9 cellular contexts compared by ENCODE assay signal in genomic region chr11:60923800-60924109, GRCh38. TPM values are rescaled to one million over a fixed set of nuclear protein-coding genes. Genes with fewer than 3 reads are reported as not detected.
DNase-seq lines count a peak whose midpoint lies in the region; ATAC-seq and TF ChIP-seq lines count a peak whose summit lies in the region.
"Had no signal": no experiment of that assay in that cellular context is flagged by ENCODE, and none has a peak within 500 bp of the region (broad histone marks: within the 10 kb centered on the region; RNA-seq: fewer than 3 reads in every experiment).

No MANE protein-coding gene starts in this region.

- peak overlapping the region; percentile 43 to 84 (median 62) for H3K4me3 Mint-ChIP-seq in IgD-negative memory B cell
- H3K4me3 Mint-ChIP-seq in natural killer cell treated with Interleukin-12 subunit alpha and Interleukin-12 subunit beta and Interleukin-15 and Interleukin-18, amount 100 ng/mL, for 72 hours = peak overlapping the region; percentile 22

- peaks cover 21 to 31% (median 24%) of the 10 kb centered on the region in 3 donors for H3K4me1 Mint-ChIP-seq in IgD-negative memory B cell
- H3K4me1 Mint-ChIP-seq in natural killer cell treated with Interleukin-12 subunit alpha and Interleukin-12 subunit beta and Interleukin-15 and Interleukin-18, amount 100 ng/mL, for 72 hours (ENCODE audit: low read depth in 2 of 2) = peaks cover 14 to 19% of the 10 kb centered on the region in 2 donors

- H3K27me3 Mint-ChIP-seq in IgD-negative memory B cell = peaks cover 14% of the 10 kb centered on the region
- peaks cover 5 to 14% of the 10 kb centered on the region in 2 donors for H3K27me3 Mint-ChIP-seq in natural killer cell treated with Interleukin-12 subunit alpha and Interleukin-12 subunit beta and Interleukin-15 and Interleukin-18, amount 100 ng/mL, for 72 hours

- no peak overlapping the region for H3K27ac Mint-ChIP-seq in IgD-negative memory B cell
- no peak overlapping the region for H3K27ac Mint-ChIP-seq in natural killer cell treated with Interleukin-12 subunit alpha and Interleukin-12 subunit beta and Interleukin-15 and Interleukin-18, amount 100 ng/mL, for 72 hours

- H3K27ac ChIP-seq in C4-2B (peak overlapping the region; percentile 75), ectodermal cell (ENCODE audit: insufficient read depth, low read depth, low read length, poor library complexity, severe bottlenecking) (no peak overlapping the region)

- peak overlapping the region; percentile 89 for H3K4me3 ChIP-seq in ectodermal cell (ENCODE audit: insufficient read depth, low read depth, low read length)

- WGBS in ectodermal cell, 2 experiments = 67 to 69% methylated on average over 6 of the region's 6 CpGs

- no peak for DNase-seq in natural killer cell treated with Interleukin-12 subunit alpha and Interleukin-12 subunit beta and Interleukin-15 and Interleukin-18, amount 100 ng/mL, for 72 hours (ENCODE audit: low spot score)
- no peak for DNase-seq in DMS53 (lab: John Stamatoyannopoulos, UW)
- DNase-seq: effector CD4-positive, alpha-beta T cell had no signal

- no peaks in the 10 kb centered on the region for H3K9me3 Mint-ChIP-seq in IgD-negative memory B cell
- no peaks in the 10 kb centered on the region for H3K9me3 Mint-ChIP-seq in natural killer cell treated with Interleukin-12 subunit alpha and Interleukin-12 subunit beta and Interleukin-15 and Interleukin-18, amount 100 ng/mL, for 72 hours

- TF ChIP-seq CTCF in C4-2B (conservative IDR thresholded peaks at IDR 0.05) = no peak

- no peaks in the 10 kb centered on the region for H3K9me3 ChIP-seq in ectodermal cell (ENCODE audit: control insufficient read depth, low read length)

- H3K27me3 ChIP-seq in ectodermal cell (ENCODE audit: control insufficient read depth, insufficient read depth, low read length, poor library complexity, severe bottlenecking) = peaks cover 3% of the 10 kb centered on the region

- H3K4me1 ChIP-seq in ectodermal cell (ENCODE audit: control insufficient read depth, insufficient read depth, low read length) = peaks cover 16% of the 10 kb centered on the region

- H3K36me3 Mint-ChIP-seq in IgD-negative memory B cell = peaks cover 15% of the 10 kb centered on the region
- H3K36me3 Mint-ChIP-seq in natural killer cell treated with Interleukin-12 subunit alpha and Interleukin-12 subunit beta and Interleukin-15 and Interleukin-18, amount 100 ng/mL, for 72 hours = peaks cover 7% of the 10 kb centered on the region

- H3K36me3 ChIP-seq in ectodermal cell (ENCODE audit: control insufficient read depth, insufficient read depth, low read length) = peaks cover 24% of the 10 kb centered on the region

- no peak for ATAC-seq in natural killer cell treated with Interleukin-12 subunit alpha and Interleukin-12 subunit beta and Interleukin-15 and Interleukin-18, amount 100 ng/mL, for 72 hours
- ATAC-seq in HG03565 (IDR thresholded peaks at IDR 0.05; ENCODE audit: unreplicated experiment) = no peak
- no peak for ATAC-seq in HG02981 (IDR thresholded peaks at IDR 0.05; ENCODE audit: unreplicated experiment)
- ATAC-seq in HG03159 (IDR thresholded peaks at IDR 0.05; ENCODE audit: unreplicated experiment) = no peak

RNA-seq across cellular contexts. Expression of gene TMEM132A, which starts 0.5 kb away (rescaled TPM):
- 0.26 TPM for polyA plus RNA-seq in IgD-negative memory B cell
- 149 TPM for polyA plus RNA-seq in ectodermal cell (2013, experiment 1 of 4)
- polyA plus RNA-seq in ectodermal cell (2013, experiment 2 of 4) = 137 TPM
- 134 TPM for polyA plus RNA-seq in ectodermal cell (2013, experiment 3 of 4)
- 145 TPM for polyA plus RNA-seq in ectodermal cell (2013, experiment 4 of 4)
- total RNA-seq in natural killer cell treated with Interleukin-12 subunit alpha and Interleukin-12 subunit beta and Interleukin-15 and Interleukin-18, amount 100 ng/mL, for 72 hours = under 1 TPM in 1 of 2 donors, not detected in 1; 0.10 TPM

RNA-seq across cellular contexts. Expression of gene TMEM109, which starts 9.8 kb away (rescaled TPM):
- polyA plus RNA-seq in IgD-negative memory B cell = 259 TPM
- polyA plus RNA-seq in ectodermal cell (2013, experiment 1 of 4) = 56.4 TPM
- polyA plus RNA-seq in ectodermal cell (2013, experiment 2 of 4) = 58.5 TPM
- polyA plus RNA-seq in ectodermal cell (2013, experiment 3 of 4) = 54.2 TPM
- polyA plus RNA-seq in ectodermal cell (2013, experiment 4 of 4) = 51.7 TPM
- 100 to 1,000 TPM in 1 of 2 donors, 10 to 100 TPM in 1; 81.8 to 105 TPM for total RNA-seq in natural killer cell treated with Interleukin-12 subunit alpha and Interleukin-12 subunit beta and Interleukin-15 and Interleukin-18, amount 100 ng/mL, for 72 hours

RNA-seq across cellular contexts. Expression of gene PRPF19, which starts 17.4 kb away (rescaled TPM):
- 18.5 TPM for polyA plus RNA-seq in IgD-negative memory B cell
- 157 TPM for polyA plus RNA-seq in ectodermal cell (2013, experiment 1 of 4)
- polyA plus RNA-seq in ectodermal cell (2013, experiment 2 of 4) = 146 TPM
- 98.1 TPM for polyA plus RNA-seq in ectodermal cell (2013, experiment 3 of 4)
- polyA plus RNA-seq in ectodermal cell (2013, experiment 4 of 4) = 104 TPM
- 100 to 1,000 TPM; 110 to 182 TPM for total RNA-seq in natural killer cell treated with Interleukin-12 subunit alpha and Interleukin-12 subunit beta and Interleukin-15 and Interleukin-18, amount 100 ng/mL, for 72 hours

RNA-seq across cellular contexts. Expression of gene SLC15A3, which starts 28.2 kb away (rescaled TPM):
- 15.2 TPM for polyA plus RNA-seq in IgD-negative memory B cell
- polyA plus RNA-seq in ectodermal cell (2013, experiment 1 of 4) = 25.3 TPM
- 14.2 TPM for polyA plus RNA-seq in ectodermal cell (2013, experiment 2 of 4)
- 24.9 TPM for polyA plus RNA-seq in ectodermal cell (2013, experiment 3 of 4)
- 27.6 TPM for polyA plus RNA-seq in ectodermal cell (2013, experiment 4 of 4)
- total RNA-seq in natural killer cell treated with Interleukin-12 subunit alpha and Interleukin-12 subunit beta and Interleukin-15 and Interleukin-18, amount 100 ng/mL, for 72 hours = 1 to 10 TPM; 1.2 to 5.0 TPM

RNA-seq across cellular contexts. Expression of gene CD6, which starts 47.7 kb away (rescaled TPM):
- polyA plus RNA-seq in IgD-negative memory B cell = 8.6 TPM
- polyA plus RNA-seq in ectodermal cell (2013, experiment 1 of 4) = not detected
- polyA plus RNA-seq in ectodermal cell (2013, experiment 2 of 4) = not detected
- 0.21 TPM for polyA plus RNA-seq in ectodermal cell (2013, experiment 3 of 4)
- polyA plus RNA-seq in ectodermal cell (2013, experiment 4 of 4) = not detected
- 10 to 100 TPM in 1 of 2 donors, 1 to 10 TPM in 1; 5.9 to 44.0 TPM for total RNA-seq in natural killer cell treated with Interleukin-12 subunit alpha and Interleukin-12 subunit beta and Interleukin-15 and Interleukin-18, amount 100 ng/mL, for 72 hours
